ENCODE assay signal across 10 cellular contexts in the genomic region with DNA sequence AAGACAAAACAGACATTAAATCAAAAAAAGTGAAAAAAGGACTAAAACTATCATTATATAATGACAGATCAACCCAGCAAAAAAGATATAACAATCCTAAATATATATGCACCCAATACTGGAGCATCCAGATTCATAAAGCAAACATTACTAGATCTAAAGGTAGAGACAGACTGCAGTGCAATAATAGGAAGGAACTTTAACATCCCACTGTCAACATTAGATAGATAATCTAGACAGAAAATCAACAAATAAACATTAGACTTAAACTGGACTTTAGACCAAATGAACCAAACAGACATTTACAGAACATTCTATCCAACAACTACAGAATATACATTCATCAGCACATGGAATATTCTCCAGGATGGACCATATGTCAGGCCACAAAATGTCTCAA. TPM values are rescaled to one million over a fixed set of nuclear protein-coding genes. Genes with fewer than 3 reads are reported as not detected.
"Had no signal": no experiment of that assay in that cellular context is flagged by ENCODE, and none has a peak within 500 bp of the region (broad histone marks: within the 10 kb centered on the region; RNA-seq: fewer than 3 reads in every experiment).

No MANE protein-coding gene starts in this region.

- H3K27ac ChIP-seq: GM23248 had no signal

- FAIRE-seq: HTR-8/SVneo had no signal

- H3K9ac ChIP-seq: GM23248 had no signal

- H3K9me3 ChIP-seq: HAP-1 had no signal

- H3K4me1 ChIP-seq: HAP-1 had no signal

- DNase-seq: GM23248, GOT3, H7, HFFc6, KBM-7 had no signal

- H3K4me3 ChIP-seq: GM23248, HAP-1 had no signal

- H2AFZ ChIP-seq: GM23248 had no signal

- ATAC-seq: HCT116 had no signal

- H3K36me3 ChIP-seq: HAP-1 had no signal

RNA-seq across cellular contexts. Expression of a gene that starts 29.5 kb away (rescaled TPM):
- total RNA-seq: HT-29 had no signal

RNA-seq across cellular contexts. Expression of a gene that starts 40.6 kb away (rescaled TPM):
- total RNA-seq: HT-29 had no signal
- polyA plus RNA-seq: IgD-negative memory B cell had no signal
